Comparison of ENCODE assay signal across 8 cellular contexts in genomic region chr6:30816791-30817739, GRCh38.
A peak's percentile ranks its signal among the peaks of the same experiment; 100 is the strongest.
DNase-seq lines count a peak whose midpoint lies in the region; ATAC-seq and TF ChIP-seq lines count a peak whose summit lies in the region.

No MANE protein-coding gene starts in this region.

- H3K4me3 Mint-ChIP-seq in MCF 10A (ENCODE audit: unreplicated experiment), result no peak overlapping the region
- peak overlapping the region; percentile 58 for H3K4me3 Mint-ChIP-seq in activated naive CD8-positive, alpha-beta T cell treated with anti-CD3 and anti-CD28 coated beads for 36 hours

- H3K9me3 Mint-ChIP-seq in MCF 10A (ENCODE audit: unreplicated experiment), result no peaks in the 10 kb centered on the region
- H3K9me3 Mint-ChIP-seq in activated naive CD8-positive, alpha-beta T cell treated with anti-CD3 and anti-CD28 coated beads for 36 hours, result peaks cover 39% of the 10 kb centered on the region

- TF ChIP-seq POLR2A in breast epithelium (IDR thresholded peaks at IDR 0.05) (no peak), body of pancreas (IDR thresholded peaks at IDR 0.05) (no peak)

- H3K27me3 Mint-ChIP-seq in MCF 10A (ENCODE audit: insufficient read depth, unreplicated experiment), result no peaks in the 10 kb centered on the region
- no peaks in the 10 kb centered on the region for H3K27me3 Mint-ChIP-seq in activated naive CD8-positive, alpha-beta T cell treated with anti-CD3 and anti-CD28 coated beads for 36 hours

- DNase-seq in MCF 10A (ENCODE audit: unreplicated experiment) (no peak), breast epithelium (ENCODE audit: low spot score in 2 of 2) (no peak), body of pancreas (no peak), pons (ENCODE audit: low spot score) (no peak)
- DNase-seq in activated naive CD8-positive, alpha-beta T cell treated with anti-CD3 and anti-CD28 coated beads for 36 hours, result no peak
- DNase-seq in stimulated activated naive CD8-positive, alpha-beta T cell treated with anti-CD3 and anti-CD28 coated beads, Interleukin-15, Interleukin-2, amounts not matched to agents 100 U/mL and 50 U/mL, for 24 hours, result no peak

- H3K36me3 Mint-ChIP-seq in MCF 10A (ENCODE audit: insufficient read depth, unreplicated experiment), result no peaks in the 10 kb centered on the region
- H3K36me3 Mint-ChIP-seq in activated naive CD8-positive, alpha-beta T cell treated with anti-CD3 and anti-CD28 coated beads for 36 hours, result peaks cover 78% of the 10 kb centered on the region

- H3K27ac ChIP-seq in breast epithelium, result peak overlapping the region in 1 of 2 donors; percentile 63
- no peak overlapping the region for H3K27ac ChIP-seq in body of pancreas

- H3K27ac Mint-ChIP-seq in MCF 10A (ENCODE audit: low read depth, unreplicated experiment), result peak overlapping the region; percentile 92
- H3K27ac Mint-ChIP-seq in activated naive CD8-positive, alpha-beta T cell treated with anti-CD3 and anti-CD28 coated beads for 36 hours, result peak overlapping the region; percentile 98

- H3K27me3 ChIP-seq in breast epithelium (no peaks in the 10 kb centered on the region), body of pancreas (no peaks in the 10 kb centered on the region)

- H3K9me3 ChIP-seq in breast epithelium (no peaks in the 10 kb centered on the region), body of pancreas (no peaks in the 10 kb centered on the region)

- BruUV-seq in MCF 10A (replicated peaks; lab: Mats Ljungman, UMichigan), result no TSS peak

- no peak for TF ChIP-seq CTCF in MCF 10A (IDR thresholded peaks at IDR 0.05; ENCODE audit: unreplicated experiment)
- TF ChIP-seq CTCF in breast epithelium (IDR thresholded peaks at IDR 0.05), result no peak
- no peak for TF ChIP-seq CTCF in body of pancreas (IDR thresholded peaks at IDR 0.05)

- H3K4me1 ChIP-seq in breast epithelium, result no peaks in the 10 kb centered on the region
- H3K4me1 ChIP-seq in body of pancreas, result peaks cover 14% of the 10 kb centered on the region

- no peaks in the 10 kb centered on the region for H3K36me3 ChIP-seq in breast epithelium
- H3K36me3 ChIP-seq in body of pancreas (replicated peaks in 1 of 2; ENCODE audit: insufficient read depth in 1 of 2, low read depth in 2 of 2), result no peaks in the 10 kb centered on the region

- 90 to 94% methylated on average over 7 to 9 of the region's 9 CpGs for WGBS in body of pancreas, 2 donors

- CTCF ChIA-PET in MCF 10A (lab: Yijun Ruan, JAX), result no interaction called here

- H3K4me3 ChIP-seq in breast epithelium (no peak overlapping the region), body of pancreas (no peak overlapping the region)

- H3K4me1 Mint-ChIP-seq in MCF 10A (ENCODE audit: insufficient read depth, unreplicated experiment), result peaks cover 50% of the 10 kb centered on the region
- H3K4me1 Mint-ChIP-seq in activated naive CD8-positive, alpha-beta T cell treated with anti-CD3 and anti-CD28 coated beads for 36 hours, result peaks cover 82% of the 10 kb centered on the region

- ATAC-seq in HG02798 (IDR thresholded peaks at IDR 0.05; ENCODE audit: poor library complexity, unreplicated experiment) (peak; percentile 49), body of pancreas (no peak), HG02938 (IDR thresholded peaks at IDR 0.05; ENCODE audit: unreplicated experiment) (no peak)
- ATAC-seq in stimulated activated naive CD8-positive, alpha-beta T cell treated with anti-CD3 and anti-CD28 coated beads, Interleukin-15, Interleukin-2, amounts not matched to agents 100 U/mL and 50 U/mL, for 24 hours, result peak; percentile 50

- intact Hi-C loops in MCF 10A (cut with micrococcal nuclease), result no loop called here
- intact Hi-C loops in breast epithelium (cut with DNase I; ENCODE audit: low total_unique reads), result loop anchor here (10.0 kb wide), 1 partner anchor 52 kb away; no protein-coding TSS in a partner anchor
- intact Hi-C loops in body of pancreas (cut with DNase I), result no loop called here

- POLR2A ChIA-PET in MCF 10A (lab: Yijun Ruan, JAX), result interaction anchor here (0.7 to 5.8 kb wide), 10 partner anchors 10 to 134 kb away, joined by 3 to 159 read pairs (median 7); partner anchors contain the start of genes FLOT1 and IER3

Comparison
In these comparisons a context has a peak if more than half of its experiments do, and no peak if none do; other contexts are left out.
1. ATAC-seq: peak in HG02798 (single experiment) and stimulated activated naive CD8-positive, alpha-beta T cell treated with anti-CD3 and anti-CD28 coated beads, Interleukin-15, Interleukin-2, amounts not matched to agents 100 U/mL and 50 U/mL, for 24 hours (single experiment); none in body of pancreas (single experiment) and HG02938 (single experiment).